In genomic region chr4:25993564-25994185, GRCh38 we compare ENCODE assay signal across 8 cellular contexts.
DNase-seq lines count a peak whose midpoint lies in the region; ATAC-seq and TF ChIP-seq lines count a peak whose summit lies in the region.

No MANE protein-coding gene starts in this region.

- H3K4me3 ChIP-seq in SU-DHL-6 (ENCODE audit: insufficient read depth, low read length, poor library complexity, severe bottlenecking) = no peak overlapping the region

- no peak overlapping the region for H3K4me3 Mint-ChIP-seq in stimulated activated naive CD8-positive, alpha-beta T cell treated with anti-CD3 and anti-CD28 coated beads, Interleukin-15, amount 100 ng/mL, for 72 hours

- no peaks in the 10 kb centered on the region for H3K36me3 ChIP-seq in SU-DHL-6 (ENCODE audit: low read length)

- H3F3A ChIP-seq in SU-DHL-6 (ENCODE audit: insufficient read depth) = no peaks in the 10 kb centered on the region

- no peaks in the 10 kb centered on the region for H3K79me2 ChIP-seq in SU-DHL-6 (ENCODE audit: insufficient read depth, low read length)

- H3K27ac ChIP-seq in SU-DHL-6 (ENCODE audit: low read depth, low read length) = no peak overlapping the region

- intact Hi-C loops in Right ventricle myocardium superior (cut with DNase I) = no loop called here

- H3K9me2 ChIP-seq in SU-DHL-6 (replicated peaks; ENCODE audit: insufficient read depth, low read length) = no peaks in the 10 kb centered on the region

- peaks cover 18% of the 10 kb centered on the region for H3K4me1 Mint-ChIP-seq in stimulated activated naive CD8-positive, alpha-beta T cell treated with anti-CD3 and anti-CD28 coated beads, Interleukin-15, amount 100 ng/mL, for 72 hours

- H3K9me3 Mint-ChIP-seq in stimulated activated naive CD8-positive, alpha-beta T cell treated with anti-CD3 and anti-CD28 coated beads, Interleukin-15, amount 100 ng/mL, for 72 hours = no peaks in the 10 kb centered on the region

- TF ChIP-seq CTCF in GM12874 (IDR thresholded peaks at IDR 0.05; ENCODE audit: insufficient read depth, low read depth, low read length) (peak; percentile 57), SU-DHL-6 (IDR thresholded peaks at IDR 0.05; ENCODE audit: insufficient read depth, low read length, poor library complexity, severe bottlenecking) (peak; percentile 15)

- H3K9me3 ChIP-seq in SU-DHL-6 (ENCODE audit: insufficient read depth, low read length) = no peaks in the 10 kb centered on the region

- no peaks in the 10 kb centered on the region for H4K20me1 ChIP-seq in SU-DHL-6 (ENCODE audit: low read depth, low read length)

- no peaks in the 10 kb centered on the region for H3K27me3 Mint-ChIP-seq in stimulated activated naive CD8-positive, alpha-beta T cell treated with anti-CD3 and anti-CD28 coated beads, Interleukin-15, amount 100 ng/mL, for 72 hours

- peak overlapping the region; percentile 5 for H3K4me2 ChIP-seq in SU-DHL-6 (ENCODE audit: low read depth, low read length, poor library complexity, severe bottlenecking)

- H2AFZ ChIP-seq in SU-DHL-6 (ENCODE audit: low read depth, low read length, severe bottlenecking) = no peak overlapping the region

- H3K27ac Mint-ChIP-seq in stimulated activated naive CD8-positive, alpha-beta T cell treated with anti-CD3 and anti-CD28 coated beads, Interleukin-15, amount 100 ng/mL, for 72 hours = peak overlapping the region in 1 of 2 donors; percentile 45

- peak; percentile 56 for ATAC-seq in HG02884 (IDR thresholded peaks at IDR 0.05; ENCODE audit: unreplicated experiment)
- ATAC-seq in Right ventricle myocardium superior (ENCODE audit: poor library complexity) = peak; percentile 69
- peak; percentile 58 for ATAC-seq in stimulated activated naive CD8-positive, alpha-beta T cell treated with anti-CD3 and anti-CD28 coated beads, Interleukin-15, amount 100 ng/mL, for 72 hours
- ATAC-seq in HG02759 (IDR thresholded peaks at IDR 0.05; ENCODE audit: unreplicated experiment) = no peak

- DNase-seq in Right ventricle myocardium superior (peak; percentile 46), AML-193 (lab: John Stamatoyannopoulos, UW) (no peak)
- DNase-seq in stimulated activated naive CD8-positive, alpha-beta T cell treated with anti-CD3 and anti-CD28 coated beads, Interleukin-15, amount 100 ng/mL, for 72 hours = peak in 1 of 2 donors; percentile 24
- DNase-seq in central memory CD4-positive, alpha-beta T cell = no peak

- no peaks in the 10 kb centered on the region for H3K27me3 ChIP-seq in SU-DHL-6 (ENCODE audit: low read length)

- H3K9ac ChIP-seq in SU-DHL-6 (ENCODE audit: low read length) = no peak overlapping the region
